24 cellular contexts compared by ENCODE assay signal in genomic region chr9:124884376-124884775, GRCh38. TPM values are rescaled to one million over a fixed set of nuclear protein-coding genes. Genes with fewer than 3 reads are reported as not detected.
DNase-seq lines count a peak whose midpoint lies in the region; ATAC-seq, FAIRE-seq and TF ChIP-seq lines count a peak whose summit lies in the region.
"Had no signal": no experiment of that assay in that cellular context is flagged by ENCODE, and none has a peak within 500 bp of the region (broad histone marks: within the 10 kb centered on the region; RNA-seq: fewer than 3 reads in every experiment).

No MANE protein-coding gene starts in this region.

- H3K4ac ChIP-seq in H9 (ENCODE audit: low read depth, low read length), result no peak overlapping the region

- H3K4me3 Mint-ChIP-seq in GM23338 (no peak overlapping the region), WTC11 (no peak overlapping the region), H9 (peak overlapping the region in 1 of 2 experiments; percentile 28; a peak in 1 of 5 replicates)
- H3K4me3 Mint-ChIP-seq: CD8-positive, alpha-beta memory T cell had no signal

- no peaks in the 10 kb centered on the region; the same call in 2 of the 3 replicates for H3K9me3 Mint-ChIP-seq in GM23338
- no peaks in the 10 kb centered on the region for H3K9me3 Mint-ChIP-seq in WTC11
- H3K9me3 Mint-ChIP-seq in H9, result no peaks in the 10 kb centered on the region
- H3K9me3 Mint-ChIP-seq: CD8-positive, alpha-beta memory T cell had no signal

- H3K36me3 ChIP-seq in GM23338 (ENCODE audit: insufficient read depth) (no peaks in the 10 kb centered on the region), ectodermal cell (ENCODE audit: control insufficient read depth, insufficient read depth, low read length) (no peaks in the 10 kb centered on the region)

- no peak overlapping the region for H3K14ac ChIP-seq in H9 (ENCODE audit: insufficient read depth, low read length)

- H3K4me1 Mint-ChIP-seq in GM23338 (peaks cover 52% of the 10 kb centered on the region), WTC11 (peaks cover 37% of the 10 kb centered on the region), H9 (peaks cover 40 to 42% of the 10 kb centered on the region in 2 experiments)

- 34 to 35% methylated on average over 4 of the region's 4 CpGs for WGBS in ectodermal cell, 2 experiments
- no CpG with 5 or more reads among the region's 4 CpGs for WGBS in H9 (ENCODE audit: extremely low coverage, insufficient read length, low lambda C conversion rate)

- no peak overlapping the region for H2BK15ac ChIP-seq in H9 (ENCODE audit: low read depth, low read length)

- H3K9me3 ChIP-seq in ectodermal cell (ENCODE audit: control insufficient read depth, low read length) (no peaks in the 10 kb centered on the region), H9 (ENCODE audit: control insufficient read depth, low read depth, low read length) (no peaks in the 10 kb centered on the region)

- H2BK12ac ChIP-seq in H9 (ENCODE audit: insufficient read length, low read depth, low read length), result no peak overlapping the region

- H3K27ac Mint-ChIP-seq in GM23338, result no peak overlapping the region
- H3K27ac Mint-ChIP-seq in WTC11, result peak overlapping the region; percentile 65; the same call in 1 of the 2 replicates
- H3K27ac Mint-ChIP-seq in H9, result peak overlapping the region in 1 of 3 experiments; percentile 86; a peak in 2 of 7 replicates

- H3K79me2 ChIP-seq in GM23338 (replicated peaks; ENCODE audit: insufficient read depth), result no peaks in the 10 kb centered on the region
- no peaks in the 10 kb centered on the region for H3K79me2 ChIP-seq in H9 (ENCODE audit: insufficient read depth, low read length)

- ATAC-seq in GM23338, result peak; percentile 5; the same call in 2 of the 3 replicates
- ATAC-seq in WTC11, result no peak
- ATAC-seq: GM12878, HCT116, PC-3, SK-N-SH treated with all-trans-retinoic acid at 6 μM for 48 hours had no signal

- no peak overlapping the region for H3K18ac ChIP-seq in H9 (ENCODE audit: insufficient read length, low read depth, low read length)

- H4K20me1 ChIP-seq in GM23338 (replicated peaks; ENCODE audit: insufficient read depth) (0 out of 2 replicates have a peak, but pooled peaks cover 3% of the 10 kb centered on the region), H9 (ENCODE audit: control insufficient read depth, insufficient read depth, insufficient read length) (no peaks in the 10 kb centered on the region)

- peaks cover 27% of the 10 kb centered on the region for H3K4me1 ChIP-seq in GM23338 (ENCODE audit: insufficient read depth)
- H3K4me1 ChIP-seq in ectodermal cell (ENCODE audit: control insufficient read depth, insufficient read depth, low read length), result peaks cover 13% of the 10 kb centered on the region
- peaks cover 12% of the 10 kb centered on the region for H3K4me1 ChIP-seq in H9 (ENCODE audit: insufficient read depth, low read length)

- no peak for DNase-seq in GM23338 (ENCODE audit: low spot score)
- DNase-seq in WTC11 (ENCODE audit: low spot score), result no peak
- peak; percentile 14 for DNase-seq in posterior vena cava (ENCODE audit: low spot score)
- no peak for DNase-seq in H9
- no peak for DNase-seq in AG08396 (ENCODE audit: low spot score)
- DNase-seq in urothelium cell line (ENCODE audit: low spot score), result no peak
- no peak for DNase-seq in SHP77 treated with DMSO at 0.1 percent for 48 hours (lab: John Stamatoyannopoulos, UW)
- DNase-seq: C1 segment of cervical spinal cord; CD8-positive, alpha-beta memory T cell; DMS53; EL; KBM-7; NCI-H1694 treated with DMSO at 0.1 percent for 48 hours; NCI-H2107; NCI-H345; NCI-H526; PC-3; RPMI8226; SIG-M5 had no signal

- H3K56ac ChIP-seq in H9 (ENCODE audit: insufficient read length, low read depth, low read length), result no peak overlapping the region

- no peak overlapping the region for H3T11ph ChIP-seq in H9 (ENCODE audit: low read length)

- H3K23me2 ChIP-seq in H9 (ENCODE audit: insufficient read length, low read depth, low read length, poor library complexity, severe bottlenecking), result no peaks in the 10 kb centered on the region

- no peak overlapping the region for H2AFZ ChIP-seq in GM23338
- no peak overlapping the region for H2AFZ ChIP-seq in H9 (ENCODE audit: low read length)

- H3K4me3 ChIP-seq in GM23338, result no peak overlapping the region
- H3K4me3 ChIP-seq in ectodermal cell (ENCODE audit: insufficient read depth, low read depth, low read length), result no peak overlapping the region
- H3K4me3 ChIP-seq: GM12878 had no signal

- POLR2A ChIA-PET in WTC11 (lab: Charles Lee), result no interaction called here

- intact Hi-C loops in posterior vena cava (cut with DNase I), result no loop called here

- no peak overlapping the region for H2BK5ac ChIP-seq in H9 (ENCODE audit: insufficient read length, low read length)

- H3K23ac ChIP-seq in H9 (ENCODE audit: insufficient read length, low read depth, low read length), result no peak overlapping the region

- peaks cover 27% of the 10 kb centered on the region; the same call in 1 of the 2 replicates for H3F3A ChIP-seq in GM23338 (replicated peaks; ENCODE audit: low read depth)

- CTCF ChIA-PET in WTC11 (lab: Charles Lee), result interaction anchor here (0.7 to 1.0 kb wide), 2 partner anchors 31 to 32 kb away, joined by 3 to 5 read pairs; partner anchors contain the start of gene WDR38

- H3K27me3 Mint-ChIP-seq in GM23338 (ENCODE audit: insufficient read depth, low read depth, poor library complexity) (peaks cover 10% of the 10 kb centered on the region), WTC11 (ENCODE audit: low read depth) (no peaks in the 10 kb centered on the region), H9 (ENCODE audit: low read depth) (no peaks in the 10 kb centered on the region)

- no peak overlapping the region for H2AK5ac ChIP-seq in H9 (ENCODE audit: insufficient read length, low read length)

- H4K8ac ChIP-seq in H9 (replicated peaks; ENCODE audit: insufficient read length, low read depth, low read length), result no peak overlapping the region

- peaks cover under 1% of the 10 kb centered on the region; the same call in 2 of the 3 replicates for H3K36me3 Mint-ChIP-seq in GM23338 (ENCODE audit: low read depth)
- peaks cover 2% of the 10 kb centered on the region for H3K36me3 Mint-ChIP-seq in WTC11
- H3K36me3 Mint-ChIP-seq in H9 (ENCODE audit: insufficient read depth in 1 of 3, low read depth in 3 of 3), result peaks cover 3 to 17% (median 7%) of the 10 kb centered on the region in 3 experiments; a peak in 5 of 7 replicates

- H2BK20ac ChIP-seq in H9 (ENCODE audit: low read depth, low read length, poor library complexity, severe bottlenecking), result no peak overlapping the region

- H3K4me2 ChIP-seq in GM23338, result no peak overlapping the region
- no peak overlapping the region for H3K4me2 ChIP-seq in H9 (ENCODE audit: insufficient read depth, insufficient read length, low read length)

- no peak for FAIRE-seq in urothelium cell line (lab: Jason Lieb, UNC)
- FAIRE-seq: A204.1, GM12878 had no signal

- no peaks in the 10 kb centered on the region for H3K27me3 ChIP-seq in GM23338 (ENCODE audit: insufficient read depth)
- no peaks in the 10 kb centered on the region for H3K27me3 ChIP-seq in ectodermal cell (ENCODE audit: control insufficient read depth, insufficient read depth, low read length, poor library complexity, severe bottlenecking)
- H3K27me3 ChIP-seq in H9 (ENCODE audit: insufficient read depth, low read length), result no peaks in the 10 kb centered on the region

- no peak overlapping the region for H2BK120ac ChIP-seq in H9 (ENCODE audit: low read depth, low read length, poor library complexity, severe bottlenecking)

- no peaks in the 10 kb centered on the region for H3K79me1 ChIP-seq in H9 (ENCODE audit: insufficient read depth, low read depth, low read length, poor library complexity, severe bottlenecking)

- peak overlapping the region; percentile 32; the same call in 1 of the 2 replicates for H3K27ac ChIP-seq in GM23338 (ENCODE audit: low read depth)
- H3K27ac ChIP-seq in ectodermal cell (ENCODE audit: insufficient read depth, low read depth, low read length, poor library complexity, severe bottlenecking), result peak overlapping the region; percentile 26
- no peak overlapping the region for H3K27ac ChIP-seq in H9 (ENCODE audit: insufficient read length, low read depth, low read length)

- TF ChIP-seq CTCF in GM23338 (conservative IDR thresholded peaks at IDR 0.05; ENCODE audit: low read depth in 2 of 2) (no peak), WTC11 (IDR thresholded peaks at IDR 0.05) (no peak), H9 (conservative IDR thresholded peaks at IDR 0.05) (no peak)

- H3K9ac ChIP-seq in H9 (ENCODE audit: extremely low read depth, insufficient read length, low read length), result no peak overlapping the region

- no peaks in the 10 kb centered on the region for H3K9me2 ChIP-seq in GM23338 (ENCODE audit: insufficient read depth)

- H4K91ac ChIP-seq in H9 (ENCODE audit: insufficient read length, low read depth, low read length), result no peak overlapping the region

- no peak overlapping the region for H4K5ac ChIP-seq in H9 (ENCODE audit: insufficient read length, low read depth, low read length)

RNA-seq across cellular contexts. Expression of gene ARPC5L, which starts 22.4 kb away (rescaled TPM):
- total RNA-seq in GM23338 (2014; rRNA removed; shearing (Covaris generic)), result 35.9 and 41.2 TPM in 2 replicates
- 84.5 and 87.3 TPM in 2 replicates for polyA plus RNA-seq in GM23338 (2016; fragmentation: Nextera tagmentation; extraction: Ambion mirVana)
- 40.0 to 47.2 TPM (median 40.5 TPM) in 3 replicates for total RNA-seq in WTC11 (2021)
- polyA plus RNA-seq in ectodermal cell (2013, experiment 1 of 4), result 45.7 TPM
- polyA plus RNA-seq in ectodermal cell (2013, experiment 2 of 4), result 46.7 TPM
- polyA plus RNA-seq in ectodermal cell (2013, experiment 3 of 4), result 37.3 TPM
- 39.4 TPM for polyA plus RNA-seq in ectodermal cell (2013, experiment 4 of 4)
- total RNA-seq in posterior vena cava, result 10 to 100 TPM; 23.1 to 23.4 TPM
- total RNA-seq in H9 (2021), result 67.7 and 68.9 TPM in 2 replicates

RNA-seq across cellular contexts. Expression of gene RPL35, which starts 22.6 kb away (rescaled TPM):
- 1,202 and 1,683 TPM in 2 replicates for total RNA-seq in GM23338 (2014; rRNA removed; shearing (Covaris generic))
- polyA plus RNA-seq in GM23338 (2016; fragmentation: Nextera tagmentation; extraction: Ambion mirVana), result 4,143 and 4,572 TPM in 2 replicates
- 1,710 to 1,958 TPM (median 1,927 TPM) in 3 replicates for total RNA-seq in WTC11 (2021)
- polyA plus RNA-seq in ectodermal cell (2013, experiment 1 of 4), result 2,080 TPM
- polyA plus RNA-seq in ectodermal cell (2013, experiment 2 of 4), result 1,899 TPM
- 2,122 TPM for polyA plus RNA-seq in ectodermal cell (2013, experiment 3 of 4)
- polyA plus RNA-seq in ectodermal cell (2013, experiment 4 of 4), result 2,198 TPM
- 1,000 to 10,000 TPM in 1 of 2 donors, 100 to 1,000 TPM in 1; 997 to 1,074 TPM for total RNA-seq in posterior vena cava
- 1,840 and 1,901 TPM in 2 replicates for total RNA-seq in H9 (2021)

RNA-seq across cellular contexts. Expression of gene WDR38, which starts 31.1 kb away (rescaled TPM):
- total RNA-seq in GM23338 (2014; rRNA removed; shearing (Covaris generic)), result not detected in 2 replicates
- not detected in 2 replicates for polyA plus RNA-seq in GM23338 (2016; fragmentation: Nextera tagmentation; extraction: Ambion mirVana)
- total RNA-seq in WTC11 (2021), result not detected in 3 replicates
- not detected for polyA plus RNA-seq in ectodermal cell (2013, experiment 1 of 4)
- not detected for polyA plus RNA-seq in ectodermal cell (2013, experiment 2 of 4)
- polyA plus RNA-seq in ectodermal cell (2013, experiment 3 of 4), result not detected
- polyA plus RNA-seq in ectodermal cell (2013, experiment 4 of 4), result not detected
- not detected for total RNA-seq in posterior vena cava
- total RNA-seq in H9 (2021), result not detected in 2 replicates
- total RNA-seq: CD8-positive, alpha-beta memory T cell; GM12878; PC-3 had no signal
- polyA plus RNA-seq: CD8-positive, alpha-beta memory T cell; GM12878 had no signal

RNA-seq across cellular contexts. Expression of gene GOLGA1, which starts 56.5 kb away (rescaled TPM):
- 6.1 and 14.7 TPM in 2 replicates for total RNA-seq in GM23338 (2014; rRNA removed; shearing (Covaris generic))
- 8.0 and 8.8 TPM in 2 replicates for polyA plus RNA-seq in GM23338 (2016; fragmentation: Nextera tagmentation; extraction: Ambion mirVana)
- total RNA-seq in WTC11 (2021), result 8.7 to 11.6 TPM (median 9.6 TPM) in 3 replicates
- polyA plus RNA-seq in ectodermal cell (2013, experiment 1 of 4), result 12.7 TPM
- 11.6 TPM for polyA plus RNA-seq in ectodermal cell (2013, experiment 2 of 4)
- 9.7 TPM for polyA plus RNA-seq in ectodermal cell (2013, experiment 3 of 4)
- 10.5 TPM for polyA plus RNA-seq in ectodermal cell (2013, experiment 4 of 4)
- total RNA-seq in posterior vena cava, result 10 to 100 TPM; 21.0 to 21.5 TPM
- 7.6 TPM in 2 replicates for total RNA-seq in H9 (2021)
